Comparison of ENCODE assay signal across 24 cellular contexts in the genomic region with DNA sequence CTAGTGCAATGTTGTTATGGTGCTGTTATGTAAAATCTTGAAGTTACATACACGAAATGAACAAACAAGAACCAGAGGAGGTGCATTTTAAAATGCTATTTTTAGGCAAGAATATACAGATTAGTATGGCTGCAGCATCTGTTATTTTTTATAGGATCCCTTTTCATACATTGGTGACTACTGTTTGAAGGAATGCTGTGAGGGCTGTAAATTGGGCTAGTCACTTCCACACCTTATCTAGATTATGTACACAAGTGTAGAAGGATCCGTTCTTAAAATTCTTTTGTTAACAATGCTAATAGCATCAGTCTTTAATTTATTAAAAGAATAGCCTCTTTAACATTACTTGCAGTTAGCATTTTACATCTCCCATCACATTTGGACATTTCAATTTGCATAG.
"Had no signal": no experiment of that assay in that cellular context is flagged by ENCODE, and none has a peak within 500 bp of the region (broad histone marks: within the 10 kb centered on the region; RNA-seq: fewer than 3 reads in every experiment).

No MANE protein-coding gene starts in this region.

- H3K36me3 ChIP-seq: neutrophil, ovary, prostate gland, right atrium auricular region, suprapubic skin, transverse colon, vagina, WERI-Rb-1 had no signal

- H3K4me3 ChIP-seq: coronary artery, ovary, prostate gland, right atrium auricular region, suprapubic skin, transverse colon, vagina had no signal

- H3K27me3 ChIP-seq: neutrophil, ovary, right atrium auricular region, suprapubic skin, transverse colon, vagina had no signal

- H3K27ac Mint-ChIP-seq: activated CD4-positive, alpha-beta T cell treated with anti-CD3 and anti-CD28 coated beads, Interleukin-2, amount 10 ng/mL, durations not matched to agents 7 days and 5 days; activated CD8-positive, alpha-beta T cell treated with anti-CD3 and anti-CD28 coated beads, Interleukin-2, amount 10 ng/mL, durations not matched to agents 7 days and 5 days; activated naive CD8-positive, alpha-beta T cell; activated T-helper 2 cell treated with anti-CD3 and anti-CD28 coated beads, Interferon-gamma antibody, Interleukin-2, Interleukin-4, amounts not matched to agents 10 μg/mL and 5 μg/mL and 100 μg/mL, durations not matched to agents 14 hours and 24 hours and 36 hours; endodermal cell; nephron; stimulated activated effector memory CD8-positive, alpha-beta T cell treated with anti-CD3 and anti-CD28 coated beads, Interleukin-12 subunit alpha, Interleukin-12 subunit beta, amount 100 ng/mL, for 72 hours; stimulated activated naive CD8-positive, alpha-beta T cell treated with anti-CD3 and anti-CD28 coated beads, Interleukin-15, amount 100 ng/mL, for 72 hours had no signal

- H3K4me1 Mint-ChIP-seq: activated CD4-positive, alpha-beta T cell treated with anti-CD3 and anti-CD28 coated beads, Interleukin-2, amount 10 ng/mL, durations not matched to agents 7 days and 5 days; stimulated activated effector memory CD8-positive, alpha-beta T cell treated with anti-CD3 and anti-CD28 coated beads, Interleukin-12 subunit alpha, Interleukin-12 subunit beta, amount 100 ng/mL, for 72 hours; stimulated activated naive CD8-positive, alpha-beta T cell treated with anti-CD3 and anti-CD28 coated beads, Interleukin-15, amount 100 ng/mL, for 72 hours had no signal

- H3K27ac ChIP-seq: coronary artery, neutrophil, ovary, prostate gland, right atrium auricular region, suprapubic skin, transverse colon, vagina, WERI-Rb-1 had no signal

- H3K9me3 ChIP-seq: neutrophil, ovary, prostate gland, right atrium auricular region, suprapubic skin, transverse colon, vagina had no signal

- DNase-seq: activated CD4-positive, alpha-beta T cell treated with anti-CD3 and anti-CD28 coated beads, Interleukin-2, amount 10 ng/mL, durations not matched to agents 7 days and 5 days; activated CD4-positive, CD25-positive, alpha-beta regulatory T cell treated with anti-CD3 and anti-CD28 coated beads, Interleukin-2, amount 50 U/mL, for 72 hours; activated CD8-positive, alpha-beta T cell treated with anti-CD3 and anti-CD28 coated beads, Interleukin-2, amount 10 ng/mL, durations not matched to agents 7 days and 5 days; activated naive CD4-positive, alpha-beta T cell; amniotic stem cell; cerebellar nuclear complex; endodermal cell; foreskin melanocyte; ovary; stimulated activated CD4-positive, alpha-beta T cell treated with anti-CD3 and anti-CD28 coated beads, Interleukin-12 subunit alpha, Interleukin-12 subunit beta, amount 100 ng/mL, for 4 hours; stimulated activated naive CD8-positive, alpha-beta T cell treated with anti-CD3 and anti-CD28 coated beads, Interleukin-15, amount 100 ng/mL, for 72 hours; T-helper 1 cell; transverse colon; WERI-Rb-1 had no signal

- H3K27me3 Mint-ChIP-seq: activated CD4-positive, alpha-beta T cell treated with anti-CD3 and anti-CD28 coated beads, Interleukin-2, amount 10 ng/mL, durations not matched to agents 7 days and 5 days; activated naive CD8-positive, alpha-beta T cell; stimulated activated naive CD8-positive, alpha-beta T cell treated with anti-CD3 and anti-CD28 coated beads, Interleukin-15, amount 100 ng/mL, for 72 hours had no signal

- H3K4me1 ChIP-seq: prostate gland, right atrium auricular region, suprapubic skin, transverse colon, vagina had no signal

- H3K9me3 Mint-ChIP-seq: activated CD4-positive, alpha-beta T cell treated with anti-CD3 and anti-CD28 coated beads, Interleukin-2, amount 10 ng/mL, durations not matched to agents 7 days and 5 days; endodermal cell; nephron; stimulated activated naive CD8-positive, alpha-beta T cell treated with anti-CD3 and anti-CD28 coated beads, Interleukin-15, amount 100 ng/mL, for 72 hours had no signal

- H3K36me3 Mint-ChIP-seq: activated naive CD8-positive, alpha-beta T cell; stimulated activated effector memory CD8-positive, alpha-beta T cell treated with anti-CD3 and anti-CD28 coated beads, Interleukin-12 subunit alpha, Interleukin-12 subunit beta, amount 100 ng/mL, for 72 hours had no signal

- H3K4me3 Mint-ChIP-seq: activated CD4-positive, alpha-beta T cell treated with anti-CD3 and anti-CD28 coated beads, Interleukin-2, amount 10 ng/mL, durations not matched to agents 7 days and 5 days; activated CD8-positive, alpha-beta T cell treated with anti-CD3 and anti-CD28 coated beads, Interleukin-2, amount 10 ng/mL, durations not matched to agents 7 days and 5 days; activated naive CD8-positive, alpha-beta T cell; endodermal cell; nephron; stimulated activated effector memory CD8-positive, alpha-beta T cell treated with anti-CD3 and anti-CD28 coated beads, Interleukin-12 subunit alpha, Interleukin-12 subunit beta, amount 100 ng/mL, for 72 hours; stimulated activated naive CD8-positive, alpha-beta T cell treated with anti-CD3 and anti-CD28 coated beads, Interleukin-15, amount 100 ng/mL, for 72 hours had no signal

- ATAC-seq: activated CD8-positive, alpha-beta T cell treated with anti-CD3 and anti-CD28 coated beads, Interleukin-2, amount 10 ng/mL, durations not matched to agents 7 days and 5 days; stimulated activated effector memory CD8-positive, alpha-beta T cell treated with anti-CD3 and anti-CD28 coated beads, Interleukin-12 subunit alpha, Interleukin-12 subunit beta, amount 100 ng/mL, for 72 hours; stimulated activated naive CD8-positive, alpha-beta T cell treated with anti-CD3 and anti-CD28 coated beads, Interleukin-15, amount 100 ng/mL, for 72 hours had no signal
